1 cellular context compared by ENCODE assay signal in genomic region chr5:171387255-171387969, GRCh38.
TF ChIP-seq lines count a peak whose summit lies in the region.

Gene NPM1 (plus strand): TSS chr5:171387849. CDS start chr5:171387949, 100 bp downstream.

TF ChIP-seq in HEK293, 187 proteins besides CTCF, POLR2A, EP300 and RAD21 (continued from another document and continues in another):
- TF ChIP-seq ZBTB6 (tag by site-specific recombination; IDR thresholded peaks at IDR 0.05) (peak; percentile 92), HOXA7 (CRISPR knock-in tag; IDR thresholded peaks at IDR 0.05; ENCODE audit: borderline replicate concordance) (no peak), ZNF837 (tag by site-specific recombination; IDR thresholded peaks at IDR 0.05) (no peak), ZNF214 (tag by site-specific recombination; IDR thresholded peaks at IDR 0.05; ENCODE audit: borderline replicate concordance) (no peak), ZSCAN23 (tag by site-specific recombination; IDR thresholded peaks at IDR 0.05) (no peak), ZNF692 (tag by site-specific recombination; IDR thresholded peaks at IDR 0.05) (peak; percentile 53), ELK4 (IDR thresholded peaks at IDR 0.05; ENCODE audit: borderline replicate concordance, low read depth, low read length) (no peak), ZNF785 (tag by site-specific recombination; IDR thresholded peaks at IDR 0.05) (no peak), TSHZ1 (tag by site-specific recombination; IDR thresholded peaks at IDR 0.05; ENCODE audit: borderline replicate concordance) (no peak), SETDB1 (IDR thresholded peaks at IDR 0.05; ENCODE audit: insufficient read length, low read length) (no peak), ZNF132 (tag by site-specific recombination; IDR thresholded peaks at IDR 0.05; ENCODE audit: borderline replicate concordance) (no peak), ZXDB (tag by site-specific recombination; IDR thresholded peaks at IDR 0.05) (peak; percentile 94), BCL11A (tag by site-specific recombination; IDR thresholded peaks at IDR 0.05; ENCODE audit: low read depth) (no peak), SALL2 (tag by site-specific recombination; IDR thresholded peaks at IDR 0.05; ENCODE audit: borderline replicate concordance) (no peak), ZFP41 (tag by site-specific recombination; IDR thresholded peaks at IDR 0.05; ENCODE audit: borderline replicate concordance) (no peak), OSR2 (tag by site-specific recombination; IDR thresholded peaks at IDR 0.05) (no peak), ZNF639 (tag by site-specific recombination; IDR thresholded peaks at IDR 0.05) (peak; percentile 16), ZNF19 (tag by site-specific recombination; IDR thresholded peaks at IDR 0.05; ENCODE audit: low read depth) (no peak), ZNF18 (tag by site-specific recombination; IDR thresholded peaks at IDR 0.05) (peak; percentile 56; the same call in 1 of the 2 replicates), ZBTB49 (tag by site-specific recombination; IDR thresholded peaks at IDR 0.05; ENCODE audit: low read depth) (no peak), ZNF623 (tag by site-specific recombination; IDR thresholded peaks at IDR 0.05) (peak; percentile 17; the same call in 1 of the 2 replicates), ZNF157 (tag by site-specific recombination; IDR thresholded peaks at IDR 0.05) (no peak), ZNF362 (tag by site-specific recombination; IDR thresholded peaks at IDR 0.05) (no peak), GLIS1 (tag by site-specific recombination; IDR thresholded peaks at IDR 0.05) (peak; percentile 98), ZNF184 (tag by site-specific recombination; IDR thresholded peaks at IDR 0.05) (no peak), ZNF121 (tag by site-specific recombination; IDR thresholded peaks at IDR 0.05) (no peak), ZNF501 (tag by site-specific recombination; IDR thresholded peaks at IDR 0.05) (peak; percentile 95), ZNF37A (tag by site-specific recombination; IDR thresholded peaks at IDR 0.05) (no peak), KLF9 (tag by site-specific recombination; IDR thresholded peaks at IDR 0.05; ENCODE audit: low read depth) (peak; percentile 75), ZNF24 (tag by site-specific recombination; IDR thresholded peaks at IDR 0.05) (no peak), ZNF626 (tag by site-specific recombination; IDR thresholded peaks at IDR 0.05) (no peak), ZNF558 (tag by site-specific recombination; IDR thresholded peaks at IDR 0.05) (no peak), REPIN1 (tag by site-specific recombination; IDR thresholded peaks at IDR 0.05; ENCODE audit: low read depth) (no peak), PRDM1 (tag by site-specific recombination; IDR thresholded peaks at IDR 0.05) (no peak), SP3 (tag by site-specific recombination; IDR thresholded peaks at IDR 0.05) (peak; percentile 83), ZNF112 (tag by site-specific recombination; IDR thresholded peaks at IDR 0.05) (no peak), ZNF660 (tag by site-specific recombination; IDR thresholded peaks at IDR 0.05) (peak; percentile 24), SCRT1 (tag by site-specific recombination; IDR thresholded peaks at IDR 0.05; ENCODE audit: borderline replicate concordance) (no peak), ZNF266 (tag by site-specific recombination; IDR thresholded peaks at IDR 0.05; ENCODE audit: low read depth) (no peak), MYNN (tag by site-specific recombination; IDR thresholded peaks at IDR 0.05; ENCODE audit: borderline replicate concordance) (no peak), ZNF404 (tag by site-specific recombination; IDR thresholded peaks at IDR 0.05) (no peak), MEIS1 (CRISPR knock-in tag; IDR thresholded peaks at IDR 0.05; ENCODE audit: borderline replicate concordance) (no peak), ZNF513 (tag by site-specific recombination; IDR thresholded peaks at IDR 0.05) (no peak), ZNF175 (tag by site-specific recombination; IDR thresholded peaks at IDR 0.05) (no peak), ZNF433 (tag by site-specific recombination; IDR thresholded peaks at IDR 0.05; ENCODE audit: low read depth) (no peak; the same call in 1 of the 2 replicates), ZNF280C (tag by site-specific recombination; IDR thresholded peaks at IDR 0.05) (no peak), GFI1B (tag by site-specific recombination; IDR thresholded peaks at IDR 0.05) (no peak), OVOL3 (tag by site-specific recombination; IDR thresholded peaks at IDR 0.05) (no peak), ZNF174 (tag by site-specific recombination; IDR thresholded peaks at IDR 0.05) (no peak), ZNF335 (tag by site-specific recombination; conservative IDR thresholded peaks at IDR 0.05) (peak; percentile 95), ZNF416 (tag by site-specific recombination; IDR thresholded peaks at IDR 0.05) (no peak), ZNF114 (tag by site-specific recombination; IDR thresholded peaks at IDR 0.05) (no peak)
